In the genomic region with DNA sequence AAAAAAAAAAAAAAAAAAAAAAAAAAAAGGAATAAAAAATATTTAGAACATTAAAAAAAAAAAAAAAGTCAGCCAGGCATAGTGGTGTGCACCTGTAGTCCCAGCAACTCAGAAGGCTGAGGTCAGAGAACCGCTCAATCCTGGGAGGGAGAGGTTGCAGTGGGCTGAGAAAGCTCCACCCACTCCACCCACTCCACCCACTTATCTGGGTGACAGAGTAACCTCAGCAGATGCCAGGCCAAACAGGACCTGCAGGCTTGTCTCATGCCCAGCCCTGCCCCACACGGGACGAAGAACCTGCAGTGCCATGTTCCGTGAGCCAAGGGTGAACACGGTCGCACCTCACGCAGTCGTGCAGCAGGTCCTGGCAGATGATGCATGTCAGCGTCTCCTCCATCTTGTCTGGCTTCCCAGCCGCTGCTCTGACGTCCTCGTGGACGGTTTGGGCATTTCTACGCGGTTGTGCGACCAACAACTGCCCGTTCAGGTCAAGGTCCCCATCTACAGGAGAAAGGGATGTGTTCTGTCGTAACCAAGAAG, we compare ENCODE assay signal across 26 cellular contexts. TPM values are rescaled to one million over a fixed set of nuclear protein-coding genes. Genes with fewer than 3 reads are reported as not detected.
DNase-seq lines count a peak whose midpoint lies in the region; ATAC-seq, FAIRE-seq and TF ChIP-seq lines count a peak whose summit lies in the region.
"Had no signal": no experiment of that assay in that cellular context is flagged by ENCODE, and none has a peak within 500 bp of the region (broad histone marks: within the 10 kb centered on the region; RNA-seq: fewer than 3 reads in every experiment).

No MANE protein-coding gene starts in this region.

- POLR2A ChIA-PET in activated CD8-positive, alpha-beta T cell treated with anti-CD3 and anti-CD28 coated beads, Interleukin-2, amount 10 ng/mL, durations not matched to agents 7 days and 5 days (lab: Charles Lee): no interaction called here
- POLR2A ChIA-PET in activated CD8-positive, alpha-beta T cell treated with anti-CD3 and anti-CD28 coated beads for 36 hours (lab: Charles Lee): interaction anchor here (0.6 kb wide), 1 partner anchor 20 kb away, joined by 3 read pairs; no protein-coding TSS in a partner anchor

- H3K4me1 Mint-ChIP-seq in activated CD8-positive, alpha-beta T cell treated with anti-CD3 and anti-CD28 coated beads, Interleukin-2, amount 10 ng/mL, durations not matched to agents 7 days and 5 days (ENCODE audit: low read depth): peaks cover 8% of the 10 kb centered on the region
- peaks cover 4% of the 10 kb centered on the region for H3K4me1 Mint-ChIP-seq in activated CD8-positive, alpha-beta T cell treated with anti-CD3 and anti-CD28 coated beads for 36 hours (ENCODE audit: low read depth)
- H3K4me1 Mint-ChIP-seq: B cell had no signal

- no peaks in the 10 kb centered on the region for H3K9me3 Mint-ChIP-seq in activated CD8-positive, alpha-beta T cell treated with anti-CD3 and anti-CD28 coated beads, Interleukin-2, amount 10 ng/mL, durations not matched to agents 7 days and 5 days (ENCODE audit: insufficient read depth)
- H3K9me3 Mint-ChIP-seq in activated CD8-positive, alpha-beta T cell treated with anti-CD3 and anti-CD28 coated beads for 36 hours: no peaks in the 10 kb centered on the region

- H3K36me3 ChIP-seq in esophagus squamous epithelium (peaks cover 11 to 95% (median 52%) of the 10 kb centered on the region in 3 donors), pancreas (peaks cover 3 to 63% (median 22%) of the 10 kb centered on the region in 3 donors)

- H3K4me1 ChIP-seq in esophagus squamous epithelium (no peaks in the 10 kb centered on the region), pancreas (no peaks in the 10 kb centered on the region)
- H3K4me1 ChIP-seq: A549, body of pancreas, prostate gland had no signal

- TF ChIP-seq CTCF in activated CD8-positive, alpha-beta T cell treated with anti-CD3 and anti-CD28 coated beads for 36 hours (IDR thresholded peaks at IDR 0.05): no peak
- TF ChIP-seq CTCF in esophagus squamous epithelium (IDR thresholded peaks at IDR 0.05) (no peak), pancreas (IDR thresholded peaks at IDR 0.05) (no peak)

- intact Hi-C loops in activated CD8-positive, alpha-beta T cell treated with anti-CD3 and anti-CD28 coated beads for 36 hours (cut with micrococcal nuclease): no loop called here
- intact Hi-C loops in esophagus squamous epithelium (cut with DNase I): no loop called here
- intact Hi-C loops in pancreas (cut with DNase I): no loop called here

- H3K27me3 ChIP-seq in esophagus squamous epithelium: no peaks in the 10 kb centered on the region
- no peaks in the 10 kb centered on the region for H3K27me3 ChIP-seq in pancreas
- H3K27me3 ChIP-seq: body of pancreas, neutrophil had no signal

- H3K9me3 ChIP-seq in esophagus squamous epithelium (no peaks in the 10 kb centered on the region), pancreas (no peaks in the 10 kb centered on the region)
- H3K9me3 ChIP-seq: A549, body of pancreas, neutrophil, prostate gland had no signal

- FAIRE-seq in pancreas (lab: Jason Lieb, UNC): no peak
- FAIRE-seq: A549, HepG2, kidney, RCC 7860 had no signal

- H3K27ac ChIP-seq in esophagus squamous epithelium (peak overlapping the region in 3 of 4 donors; percentile 46 to 64 (median 48)), pancreas (no peak overlapping the region)
- H3K27ac ChIP-seq: A549, body of pancreas, epithelial cell of prostate, neutrophil, prostate gland had no signal

- H3K36me3 Mint-ChIP-seq in activated CD8-positive, alpha-beta T cell treated with anti-CD3 and anti-CD28 coated beads, Interleukin-2, amount 10 ng/mL, durations not matched to agents 7 days and 5 days (ENCODE audit: low read depth): peaks cover 57% of the 10 kb centered on the region
- H3K36me3 Mint-ChIP-seq in activated CD8-positive, alpha-beta T cell treated with anti-CD3 and anti-CD28 coated beads for 36 hours (ENCODE audit: low read depth): peaks cover 35% of the 10 kb centered on the region

- peak; percentile 29 for DNase-seq in activated CD8-positive, alpha-beta T cell treated with anti-CD3 and anti-CD28 coated beads, Interleukin-2, amount 10 ng/mL, durations not matched to agents 7 days and 5 days
- DNase-seq in activated CD8-positive, alpha-beta T cell treated with anti-CD3 and anti-CD28 coated beads for 36 hours: no peak
- DNase-seq in HUDEP-2 (lab: John Stamatoyannopoulos, UW; ENCODE audit: unreplicated experiment in 76 of 76) (peak in 61 of 76 experiments; percentile 4 to 71 (median 32)), esophagus squamous epithelium (lab: John Stamatoyannopoulos, UW) (no peak), pancreas (no peak), amniotic stem cell (lab: John Stamatoyannopoulos, UW) (no peak), hypothalamus (lab: John Stamatoyannopoulos, UW) (no peak), CD1c-positive myeloid dendritic cell (ENCODE audit: extremely low spot score) (no peak)
- DNase-seq: activated CD4-positive, alpha-beta T cell treated with anti-CD3 and anti-CD28 coated beads, Interleukin-2, amount 50 U/mL, for 48 hours; activated CD4-positive, CD25-positive, alpha-beta regulatory T cell; activated gamma-delta T cell; body of pancreas; GDM1; kidney; mesenchymal stem cell; NCI-H1694 treated with DMSO at 0.1 percent for 48 hours; NCI-H524; NK-92 treated with Interleukin-12 subunit alpha and Interleukin-12 subunit beta, amount 100 ng/mL, for 24 hours; stimulated activated naive CD8-positive, alpha-beta T cell treated with anti-CD3 and anti-CD28 coated beads, Interleukin-15, Interleukin-2, amounts not matched to agents 100 U/mL and 50 U/mL, for 24 hours had no signal

- H3K27ac Mint-ChIP-seq in activated CD8-positive, alpha-beta T cell treated with anti-CD3 and anti-CD28 coated beads, Interleukin-2, amount 10 ng/mL, durations not matched to agents 7 days and 5 days: no peak overlapping the region
- no peak overlapping the region for H3K27ac Mint-ChIP-seq in activated CD8-positive, alpha-beta T cell treated with anti-CD3 and anti-CD28 coated beads for 36 hours
- H3K27ac Mint-ChIP-seq: B cell had no signal

- ATAC-seq in activated CD8-positive, alpha-beta T cell treated with anti-CD3 and anti-CD28 coated beads, Interleukin-2, amount 10 ng/mL, durations not matched to agents 7 days and 5 days: peak; percentile 51
- no peak for ATAC-seq in activated CD8-positive, alpha-beta T cell treated with anti-CD3 and anti-CD28 coated beads for 36 hours
- peak in 3 of 4 donors; percentile 22 to 61 (median 36) for ATAC-seq in pancreas
- ATAC-seq: A549; body of pancreas; HepG2; stimulated activated naive CD8-positive, alpha-beta T cell treated with anti-CD3 and anti-CD28 coated beads, Interleukin-15, Interleukin-2, amounts not matched to agents 100 U/mL and 50 U/mL, for 24 hours had no signal

- no peaks in the 10 kb centered on the region for H3K27me3 Mint-ChIP-seq in activated CD8-positive, alpha-beta T cell treated with anti-CD3 and anti-CD28 coated beads, Interleukin-2, amount 10 ng/mL, durations not matched to agents 7 days and 5 days (ENCODE audit: low read depth)
- H3K27me3 Mint-ChIP-seq in activated CD8-positive, alpha-beta T cell treated with anti-CD3 and anti-CD28 coated beads for 36 hours: no peaks in the 10 kb centered on the region
- H3K27me3 Mint-ChIP-seq: B cell had no signal

- H3K4me3 Mint-ChIP-seq in activated CD8-positive, alpha-beta T cell treated with anti-CD3 and anti-CD28 coated beads, Interleukin-2, amount 10 ng/mL, durations not matched to agents 7 days and 5 days: no peak overlapping the region
- H3K4me3 Mint-ChIP-seq in activated CD8-positive, alpha-beta T cell treated with anti-CD3 and anti-CD28 coated beads for 36 hours: no peak overlapping the region
- H3K4me3 Mint-ChIP-seq: B cell had no signal

- TF ChIP-seq POLR2A in esophagus squamous epithelium (IDR thresholded peaks at IDR 0.05): no peak

- CTCF ChIA-PET in activated CD8-positive, alpha-beta T cell treated with anti-CD3 and anti-CD28 coated beads, Interleukin-2, amount 10 ng/mL, durations not matched to agents 7 days and 5 days (lab: Charles Lee): no interaction called here
- CTCF ChIA-PET in activated CD8-positive, alpha-beta T cell treated with anti-CD3 and anti-CD28 coated beads for 36 hours (lab: Charles Lee): interaction anchor here (1.2 kb wide), 1 partner anchor 90 kb away, joined by 3 read pairs; no protein-coding TSS in a partner anchor

- 78 to 81% methylated on average over 4 to 14 of the region's 18 CpGs for WGBS in esophagus squamous epithelium, 2 donors
- WGBS in pancreas, 2 donors: 90 to 95% methylated on average over 18 of the region's 18 CpGs

- no peak overlapping the region for H3K4me3 ChIP-seq in esophagus squamous epithelium
- H3K4me3 ChIP-seq in pancreas: no peak overlapping the region
- H3K4me3 ChIP-seq: A549, body of pancreas, prostate gland had no signal

RNA-seq across cellular contexts. Expression of gene CHFR, which starts 28.6 kb away (rescaled TPM):
- total RNA-seq in activated CD8-positive, alpha-beta T cell treated with anti-CD3 and anti-CD28 coated beads, Interleukin-2, amount 10 ng/mL, durations not matched to agents 7 days and 5 days: 10 to 100 TPM; 88.0 to 90.6 TPM
- total RNA-seq in activated CD8-positive, alpha-beta T cell treated with anti-CD3 and anti-CD28 coated beads for 36 hours: 10 to 100 TPM; 40.5 to 51.2 TPM
- total RNA-seq in esophagus squamous epithelium (10 to 100 TPM; 19.0 to 37.9 (median 35.8) TPM), pancreas (10 to 100 TPM; 14.9 to 19.9 (median 15.4) TPM)
- 10 to 100 TPM; 25.7 to 32.3 TPM for polyA plus RNA-seq in pancreas

RNA-seq across cellular contexts. Expression of gene GOLGA3, which starts 30.1 kb away (rescaled TPM):
- 10 to 100 TPM; 63.7 to 69.3 TPM for total RNA-seq in activated CD8-positive, alpha-beta T cell treated with anti-CD3 and anti-CD28 coated beads, Interleukin-2, amount 10 ng/mL, durations not matched to agents 7 days and 5 days
- total RNA-seq in activated CD8-positive, alpha-beta T cell treated with anti-CD3 and anti-CD28 coated beads for 36 hours: 10 to 100 TPM; 52.2 to 55.6 TPM
- total RNA-seq in esophagus squamous epithelium (10 to 100 TPM; 37.0 to 62.2 (median 54.0) TPM), pancreas (10 to 100 TPM; 25.0 to 44.5 (median 33.4) TPM)
- 10 to 100 TPM; 12.6 to 26.8 TPM for polyA plus RNA-seq in pancreas

Comparison
In these comparisons a context has a peak if more than half of its experiments do, and no peak if none do; other contexts are left out.
1. DNase-seq: peak in activated CD8-positive, alpha-beta T cell treated with anti-CD3 and anti-CD28 coated beads, Interleukin-2, amount 10 ng/mL, durations not matched to agents 7 days and 5 days (single experiment) and HUDEP-2 (61 of 76); none in activated CD8-positive, alpha-beta T cell treated with anti-CD3 and anti-CD28 coated beads for 36 hours (single experiment), esophagus squamous epithelium (single experiment), pancreas (0 of 6), amniotic stem cell (single experiment), hypothalamus (0 of 51) and CD1c-positive myeloid dendritic cell (single experiment).
2. H3K27ac ChIP-seq: peak in esophagus squamous epithelium (3 of 4); none in pancreas (0 of 4).